ENCODE assay signal across 24 cellular contexts in the genomic region with DNA sequence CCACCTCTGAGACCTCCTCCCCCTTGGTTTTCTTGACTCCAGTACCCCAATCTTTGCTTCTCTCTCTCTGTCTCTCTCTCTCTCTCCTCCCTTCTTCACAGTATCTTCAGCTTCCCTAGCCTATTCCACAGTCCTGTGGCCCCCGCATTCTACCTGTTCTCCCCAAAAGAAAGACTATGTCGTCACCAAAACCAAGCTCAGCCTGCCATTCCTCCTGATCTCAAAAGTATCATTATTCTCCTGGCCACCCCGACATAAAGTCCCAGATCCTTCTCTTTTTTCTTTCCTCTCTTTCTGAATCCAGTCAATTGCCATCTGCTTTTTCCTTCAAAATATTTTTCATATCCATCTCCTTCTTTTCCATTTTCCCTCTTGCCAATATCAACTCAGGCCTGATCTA. TPM values are rescaled to one million over a fixed set of nuclear protein-coding genes. Genes with fewer than 3 reads are reported as not detected.
DNase-seq lines count a peak whose midpoint lies in the region; ATAC-seq lines count a peak whose summit lies in the region.
"Had no signal": no experiment of that assay in that cellular context is flagged by ENCODE, and none has a peak within 500 bp of the region (broad histone marks: within the 10 kb centered on the region; RNA-seq: fewer than 3 reads in every experiment).

No MANE protein-coding gene starts in this region.

- no peak for DNase-seq in activated naive CD4-positive, alpha-beta T cell treated with anti-CD3 and anti-CD28 coated beads, Interleukin-2, amount 50 U/mL, for 16 hours
- no peak for DNase-seq in CD4-positive, alpha-beta memory T cell
- DNase-seq in T-cell (no peak), medulla oblongata (ENCODE audit: extremely low spot score) (no peak)
- no peak for DNase-seq in naive thymus-derived CD8-positive, alpha-beta T cell
- DNase-seq: COR-L47; DMS53; GOT3; HFFc6; IMR-90; MM.1S; NCI-H2029; NCI-H446 treated with DMSO at 0.1 percent for 48 hours; NCI-H82; NK-92 treated with Interleukin-12 subunit alpha and Interleukin-12 subunit beta, amount 100 ng/mL, for 24 hours; Right ventricle myocardium superior; RPMI8226 had no signal

- intact Hi-C loops in CD4-positive, alpha-beta memory T cell (cut with micrococcal nuclease), result no loop called here

- ATAC-seq in T-cell (replicated peaks in 1 of 4), result no peak
- ATAC-seq in naive thymus-derived CD8-positive, alpha-beta T cell, result no peak
- no peak for ATAC-seq in GM18858 (IDR thresholded peaks at IDR 0.05; ENCODE audit: unreplicated experiment)
- ATAC-seq in GM18907 (IDR thresholded peaks at IDR 0.05; ENCODE audit: unreplicated experiment), result no peak

- peaks cover 26% of the 10 kb centered on the region for H3K4me1 ChIP-seq in CD4-positive, alpha-beta memory T cell (ENCODE audit: insufficient read depth, low read length)
- H3K4me1 ChIP-seq: HAP-1 had no signal

- no peaks in the 10 kb centered on the region for H3K36me3 ChIP-seq in CD4-positive, alpha-beta memory T cell (ENCODE audit: insufficient read depth, low read length)
- H3K36me3 ChIP-seq: HAP-1, SJSA1 had no signal

- H3K9me3 ChIP-seq in CD4-positive, alpha-beta memory T cell (ENCODE audit: control insufficient read depth in 1 of 2, low read length in 2 of 2), result no peaks in the 10 kb centered on the region
- H3K9me3 ChIP-seq: HAP-1, SJSA1 had no signal

- H3K27me3 Mint-ChIP-seq in activated naive CD4-positive, alpha-beta T cell treated with anti-CD3 and anti-CD28 coated beads, Interleukin-2, amount 50 U/mL, for 24 hours, result no peaks in the 10 kb centered on the region
- H3K27me3 Mint-ChIP-seq in CD4-positive, alpha-beta memory T cell, result no peaks in the 10 kb centered on the region
- no peaks in the 10 kb centered on the region for H3K27me3 Mint-ChIP-seq in T-cell
- H3K27me3 Mint-ChIP-seq in naive thymus-derived CD8-positive, alpha-beta T cell, result no peaks in the 10 kb centered on the region

- H3K36me3 Mint-ChIP-seq in activated naive CD4-positive, alpha-beta T cell treated with anti-CD3 and anti-CD28 coated beads, Interleukin-2, amount 50 U/mL, for 24 hours, result no peaks in the 10 kb centered on the region
- no peaks in the 10 kb centered on the region for H3K36me3 Mint-ChIP-seq in CD4-positive, alpha-beta memory T cell
- H3K36me3 Mint-ChIP-seq in T-cell, result no peaks in the 10 kb centered on the region
- no peaks in the 10 kb centered on the region for H3K36me3 Mint-ChIP-seq in naive thymus-derived CD8-positive, alpha-beta T cell

- H3K9me3 Mint-ChIP-seq in activated naive CD4-positive, alpha-beta T cell treated with anti-CD3 and anti-CD28 coated beads, Interleukin-2, amount 50 U/mL, for 24 hours, result no peaks in the 10 kb centered on the region
- H3K9me3 Mint-ChIP-seq in CD4-positive, alpha-beta memory T cell, result peaks cover 0 to 1% (median 0%) of the 10 kb centered on the region in 8 donors
- H3K9me3 Mint-ChIP-seq in T-cell, result no peaks in the 10 kb centered on the region
- no peaks in the 10 kb centered on the region for H3K9me3 Mint-ChIP-seq in naive thymus-derived CD8-positive, alpha-beta T cell
- H3K9me3 Mint-ChIP-seq: HFFc6 had no signal

- CTCF ChIA-PET in CD4-positive, alpha-beta memory T cell (lab: Charles Lee; ENCODE audit: partially characterized antibody), result interaction anchor here (0.8 kb wide), 2 partner anchors 13 to 26 kb away, joined by 3 to 4 read pairs; no protein-coding TSS in a partner anchor
- CTCF ChIA-PET in T-cell (lab: Charles Lee), result interaction anchor here in 1 of 2 donors (0.6 kb wide), 1 partner anchor 9 kb away, joined by 7 read pairs; no protein-coding TSS in a partner anchor

- no peak overlapping the region for H3K4me3 ChIP-seq in CD4-positive, alpha-beta memory T cell (ENCODE audit: low read length in 2 of 2)
- H3K4me3 ChIP-seq: HAP-1, SJSA1 had no signal

- POLR2A ChIA-PET in CD4-positive, alpha-beta memory T cell (lab: Charles Lee; ENCODE audit: partially characterized antibody), result interaction anchor here (0.7 to 1.4 kb wide), 2 partner anchors 9 to 15 kb away, joined by 3 to 6 read pairs; no protein-coding TSS in a partner anchor
- POLR2A ChIA-PET in T-cell (lab: Charles Lee), result interaction anchor here in 1 of 2 donors (0.5 kb wide), 2 partner anchors 15 to 134 kb away, joined by 3 to 4 read pairs; no protein-coding TSS in a partner anchor
- POLR2A ChIA-PET in naive thymus-derived CD8-positive, alpha-beta T cell (lab: Charles Lee), result interaction anchor here (0.7 to 1.2 kb wide), 2 partner anchors 9 to 32 kb away, joined by 3 to 9 read pairs; no protein-coding TSS in a partner anchor

- no peak overlapping the region for H3K4me3 Mint-ChIP-seq in activated naive CD4-positive, alpha-beta T cell treated with anti-CD3 and anti-CD28 coated beads, Interleukin-2, amount 50 U/mL, for 24 hours
- H3K4me3 Mint-ChIP-seq in CD4-positive, alpha-beta memory T cell, result peak overlapping the region in 2 of 8 donors; percentile 3 to 29
- H3K4me3 Mint-ChIP-seq in T-cell, result no peak overlapping the region
- peak overlapping the region in 3 of 10 donors; percentile 0 to 42 (median 14) for H3K4me3 Mint-ChIP-seq in naive thymus-derived CD8-positive, alpha-beta T cell
- H3K4me3 Mint-ChIP-seq: HFFc6 had no signal

- H3K4me1 Mint-ChIP-seq in activated naive CD4-positive, alpha-beta T cell treated with anti-CD3 and anti-CD28 coated beads, Interleukin-2, amount 50 U/mL, for 24 hours, result peaks cover 19% of the 10 kb centered on the region
- H3K4me1 Mint-ChIP-seq in CD4-positive, alpha-beta memory T cell, result peaks cover 16 to 38% (median 27%) of the 10 kb centered on the region in 4 donors
- H3K4me1 Mint-ChIP-seq in T-cell, result peaks cover 22 to 33% (median 28%) of the 10 kb centered on the region in 3 donors
- peaks cover 16 to 33% (median 24%) of the 10 kb centered on the region in 4 donors for H3K4me1 Mint-ChIP-seq in naive thymus-derived CD8-positive, alpha-beta T cell

- H3K27ac ChIP-seq in CD4-positive, alpha-beta memory T cell (ENCODE audit: low read depth, low read length), result no peak overlapping the region
- H3K27ac ChIP-seq: C4-2B, KMS-11, SJSA1 had no signal

- H3K27me3 ChIP-seq in CD4-positive, alpha-beta memory T cell (ENCODE audit: insufficient read depth, low read length), result no peaks in the 10 kb centered on the region
- H3K27me3 ChIP-seq: SJSA1 had no signal

- peak overlapping the region; percentile 60 for H3K27ac Mint-ChIP-seq in activated naive CD4-positive, alpha-beta T cell treated with anti-CD3 and anti-CD28 coated beads, Interleukin-2, amount 50 U/mL, for 24 hours
- peak overlapping the region; percentile 0 to 89 (median 59) for H3K27ac Mint-ChIP-seq in CD4-positive, alpha-beta memory T cell
- peak overlapping the region; percentile 70 to 81 for H3K27ac Mint-ChIP-seq in T-cell
- peak overlapping the region in 8 of 10 donors; percentile 4 to 83 (median 62) for H3K27ac Mint-ChIP-seq in naive thymus-derived CD8-positive, alpha-beta T cell
- H3K27ac Mint-ChIP-seq: HFFc6 had no signal

RNA-seq across cellular contexts. Expression of a gene that starts 23.7 kb away (rescaled TPM):
- total RNA-seq in CD4-positive, alpha-beta memory T cell, result 100 to 1,000 TPM; 114 to 122 TPM
- polyA plus RNA-seq in CD4-positive, alpha-beta memory T cell, result 100 to 1,000 TPM in 1 of 2 donors, 10 to 100 TPM in 1; 70.8 to 116 TPM
- total RNA-seq in T-cell, result 100 to 1,000 TPM in 3 of 5 donors, 10 to 100 TPM in 2; 98.9 to 115 (median 111) TPM
- 100 to 1,000 TPM; 121 to 130 TPM for total RNA-seq in naive thymus-derived CD8-positive, alpha-beta T cell
- 100 to 1,000 TPM in 1 of 3 donors, 10 to 100 TPM in 2; 92.1 to 115 (median 99.2) TPM for polyA plus RNA-seq in naive thymus-derived CD8-positive, alpha-beta T cell

RNA-seq across cellular contexts. Expression of a gene that starts 51.8 kb away (rescaled TPM):
- total RNA-seq in CD4-positive, alpha-beta memory T cell, result 100 to 1,000 TPM; 254 to 276 TPM
- polyA plus RNA-seq in CD4-positive, alpha-beta memory T cell, result 100 to 1,000 TPM; 401 to 529 TPM
- total RNA-seq in T-cell, result 100 to 1,000 TPM; 187 to 341 (median 224) TPM
- total RNA-seq in naive thymus-derived CD8-positive, alpha-beta T cell, result 100 to 1,000 TPM; 230 to 235 TPM
- 100 to 1,000 TPM; 287 to 748 (median 546) TPM for polyA plus RNA-seq in naive thymus-derived CD8-positive, alpha-beta T cell
